In the genomic region with DNA sequence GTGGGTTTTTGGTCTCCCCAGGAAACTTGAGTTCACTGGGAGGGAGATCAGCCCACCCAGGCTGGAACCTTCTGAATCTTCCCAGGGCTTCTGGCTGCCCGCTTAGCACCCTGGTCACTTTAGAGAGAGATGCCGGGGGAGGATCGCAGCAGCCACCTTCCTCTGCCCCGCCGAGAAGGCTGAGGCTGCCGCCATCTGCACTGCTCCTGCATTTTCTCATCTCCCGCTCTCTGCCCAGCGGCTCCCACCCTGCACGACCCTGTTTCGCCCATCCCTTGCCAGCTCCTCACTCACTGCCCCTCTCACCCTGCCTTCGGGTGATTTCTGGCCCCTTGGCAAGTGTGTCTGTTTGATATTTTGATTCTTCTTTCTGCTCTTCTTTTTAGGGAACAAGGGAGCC, we compare ENCODE assay signal across 1 cellular context.
TF ChIP-seq lines count a peak whose summit lies in the region.

No MANE protein-coding gene starts in this region.

TF ChIP-seq in HepG2, 621 proteins besides CTCF, POLR2A, EP300 and RAD21 (continued from another document):
- TF ChIP-seq, protein P1, sequence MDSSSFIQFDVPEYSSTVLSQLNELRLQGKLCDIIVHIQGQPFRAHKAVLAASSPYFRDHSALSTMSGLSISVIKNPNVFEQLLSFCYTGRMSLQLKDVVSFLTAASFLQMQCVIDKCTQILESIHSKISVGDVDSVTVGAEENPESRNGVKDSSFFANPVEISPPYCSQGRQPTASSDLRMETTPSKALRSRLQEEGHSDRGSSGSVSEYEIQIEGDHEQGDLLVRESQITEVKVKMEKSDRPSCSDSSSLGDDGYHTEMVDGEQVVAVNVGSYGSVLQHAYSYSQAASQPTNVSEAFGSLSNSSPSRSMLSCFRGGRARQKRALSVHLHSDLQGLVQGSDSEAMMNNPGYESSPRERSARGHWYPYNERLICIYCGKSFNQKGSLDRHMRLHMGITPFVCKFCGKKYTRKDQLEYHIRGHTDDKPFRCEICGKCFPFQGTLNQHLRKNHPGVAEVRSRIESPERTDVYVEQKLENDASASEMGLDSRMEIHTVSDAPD (CRISPR knock-in tag; IDR thresholded peaks at IDR 0.05), result no peak
- TF ChIP-seq, protein P2, sequence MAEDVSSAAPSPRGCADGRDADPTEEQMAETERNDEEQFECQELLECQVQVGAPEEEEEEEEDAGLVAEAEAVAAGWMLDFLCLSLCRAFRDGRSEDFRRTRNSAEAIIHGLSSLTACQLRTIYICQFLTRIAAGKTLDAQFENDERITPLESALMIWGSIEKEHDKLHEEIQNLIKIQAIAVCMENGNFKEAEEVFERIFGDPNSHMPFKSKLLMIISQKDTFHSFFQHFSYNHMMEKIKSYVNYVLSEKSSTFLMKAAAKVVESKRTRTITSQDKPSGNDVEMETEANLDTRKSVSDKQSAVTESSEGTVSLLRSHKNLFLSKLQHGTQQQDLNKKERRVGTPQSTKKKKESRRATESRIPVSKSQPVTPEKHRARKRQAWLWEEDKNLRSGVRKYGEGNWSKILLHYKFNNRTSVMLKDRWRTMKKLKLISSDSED (CRISPR knock-in tag; IDR thresholded peaks at IDR 0.05), result no peak
- TF ChIP-seq, protein P3, sequence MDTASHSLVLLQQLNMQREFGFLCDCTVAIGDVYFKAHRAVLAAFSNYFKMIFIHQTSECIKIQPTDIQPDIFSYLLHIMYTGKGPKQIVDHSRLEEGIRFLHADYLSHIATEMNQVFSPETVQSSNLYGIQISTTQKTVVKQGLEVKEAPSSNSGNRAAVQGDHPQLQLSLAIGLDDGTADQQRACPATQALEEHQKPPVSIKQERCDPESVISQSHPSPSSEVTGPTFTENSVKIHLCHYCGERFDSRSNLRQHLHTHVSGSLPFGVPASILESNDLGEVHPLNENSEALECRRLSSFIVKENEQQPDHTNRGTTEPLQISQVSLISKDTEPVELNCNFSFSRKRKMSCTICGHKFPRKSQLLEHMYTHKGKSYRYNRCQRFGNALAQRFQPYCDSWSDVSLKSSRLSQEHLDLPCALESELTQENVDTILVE (CRISPR knock-in tag; IDR thresholded peaks at IDR 0.05), result no peak
- TF ChIP-seq, protein P4, sequence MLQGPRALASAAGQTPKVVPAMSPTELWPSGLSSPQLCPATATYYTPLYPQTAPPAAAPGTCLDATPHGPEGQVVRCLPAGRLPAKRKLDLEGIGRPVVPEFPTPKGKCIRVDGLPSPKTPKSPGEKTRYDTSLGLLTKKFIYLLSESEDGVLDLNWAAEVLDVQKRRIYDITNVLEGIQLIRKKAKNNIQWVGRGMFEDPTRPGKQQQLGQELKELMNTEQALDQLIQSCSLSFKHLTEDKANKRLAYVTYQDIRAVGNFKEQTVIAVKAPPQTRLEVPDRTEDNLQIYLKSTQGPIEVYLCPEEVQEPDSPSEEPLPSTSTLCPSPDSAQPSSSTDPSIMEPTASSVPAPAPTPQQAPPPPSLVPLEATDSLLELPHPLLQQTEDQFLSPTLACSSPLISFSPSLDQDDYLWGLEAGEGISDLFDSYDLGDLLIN (CRISPR knock-in tag; IDR thresholded peaks at IDR 0.05; ENCODE audit: borderline replicate concordance), result no peak
- TF ChIP-seq, protein P5, sequence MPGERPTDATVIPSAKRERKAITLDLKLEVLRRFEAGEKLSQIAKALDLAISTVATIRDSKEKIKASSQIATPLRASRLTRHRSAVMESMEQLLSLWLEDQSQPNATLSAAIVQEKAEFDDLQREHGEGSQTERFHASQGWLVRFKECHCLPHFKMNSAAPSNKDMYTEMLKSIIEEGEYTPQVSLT (CRISPR knock-in tag; IDR thresholded peaks at IDR 0.05; ENCODE audit: borderline replicate concordance, low read depth), result no peak
- TF ChIP-seq ZFP1 (CRISPR knock-in tag; IDR thresholded peaks at IDR 0.05) (no peak), ZNF12 (CRISPR knock-in tag; IDR thresholded peaks at IDR 0.05) (no peak), ZNF354B (CRISPR knock-in tag; IDR thresholded peaks at IDR 0.05) (no peak), CHD2 (IDR thresholded peaks at IDR 0.05; ENCODE audit: low read depth, low read length) (no peak), HNRNPL (IDR thresholded peaks at IDR 0.05; ENCODE audit: low read depth, low read length) (no peak), SRF (IDR thresholded peaks at IDR 0.05; ENCODE audit: low read depth, low read length) (no peak), IRX3 (CRISPR knock-in tag; IDR thresholded peaks at IDR 0.05; ENCODE audit: borderline replicate concordance, low read depth) (no peak), ZMYM2 (CRISPR knock-in tag; IDR thresholded peaks at IDR 0.05) (no peak)
- TF ChIP-seq, protein P6, sequence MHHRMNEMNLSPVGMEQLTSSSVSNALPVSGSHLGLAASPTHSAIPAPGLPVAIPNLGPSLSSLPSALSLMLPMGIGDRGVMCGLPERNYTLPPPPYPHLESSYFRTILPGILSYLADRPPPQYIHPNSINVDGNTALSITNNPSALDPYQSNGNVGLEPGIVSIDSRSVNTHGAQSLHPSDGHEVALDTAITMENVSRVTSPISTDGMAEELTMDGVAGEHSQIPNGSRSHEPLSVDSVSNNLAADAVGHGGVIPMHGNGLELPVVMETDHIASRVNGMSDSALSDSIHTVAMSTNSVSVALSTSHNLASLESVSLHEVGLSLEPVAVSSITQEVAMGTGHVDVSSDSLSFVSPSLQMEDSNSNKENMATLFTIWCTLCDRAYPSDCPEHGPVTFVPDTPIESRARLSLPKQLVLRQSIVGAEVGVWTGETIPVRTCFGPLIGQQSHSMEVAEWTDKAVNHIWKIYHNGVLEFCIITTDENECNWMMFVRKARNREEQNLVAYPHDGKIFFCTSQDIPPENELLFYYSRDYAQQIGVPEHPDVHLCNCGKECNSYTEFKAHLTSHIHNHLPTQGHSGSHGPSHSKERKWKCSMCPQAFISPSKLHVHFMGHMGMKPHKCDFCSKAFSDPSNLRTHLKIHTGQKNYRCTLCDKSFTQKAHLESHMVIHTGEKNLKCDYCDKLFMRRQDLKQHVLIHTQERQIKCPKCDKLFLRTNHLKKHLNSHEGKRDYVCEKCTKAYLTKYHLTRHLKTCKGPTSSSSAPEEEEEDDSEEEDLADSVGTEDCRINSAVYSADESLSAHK (CRISPR knock-in tag; IDR thresholded peaks at IDR 0.05; ENCODE audit: borderline replicate concordance), result no peak
- TF ChIP-seq, protein P7, sequence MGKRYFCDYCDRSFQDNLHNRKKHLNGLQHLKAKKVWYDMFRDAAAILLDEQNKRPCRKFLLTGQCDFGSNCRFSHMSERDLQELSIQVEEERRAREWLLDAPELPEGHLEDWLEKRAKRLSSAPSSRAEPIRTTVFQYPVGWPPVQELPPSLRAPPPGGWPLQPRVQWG (CRISPR knock-in tag; IDR thresholded peaks at IDR 0.05; ENCODE audit: borderline replicate concordance, low read depth), result no peak
